17 cellular contexts compared by ENCODE assay signal in the genomic region with DNA sequence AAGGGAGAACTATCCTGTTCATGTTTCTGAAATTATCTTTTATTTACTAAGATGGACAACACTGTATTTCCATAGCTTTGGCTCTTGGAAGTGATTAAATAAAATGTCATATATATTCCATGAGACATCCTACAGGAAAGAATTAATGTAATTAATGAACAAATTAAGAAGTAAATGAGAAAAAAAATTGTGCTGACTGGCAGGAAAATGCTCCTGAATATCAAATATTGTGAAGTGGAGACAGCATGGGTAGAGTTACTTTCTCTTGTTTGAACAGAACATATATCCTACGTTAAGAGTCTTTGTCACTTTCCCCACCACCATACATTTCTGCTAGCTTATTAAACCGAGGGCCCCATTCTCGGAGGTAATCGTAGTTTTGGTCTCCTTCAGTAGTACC.
DNase-seq lines count a peak whose midpoint lies in the region; ATAC-seq and TF ChIP-seq lines count a peak whose summit lies in the region.
"Had no signal": no experiment of that assay in that cellular context is flagged by ENCODE, and none has a peak within 500 bp of the region (broad histone marks: within the 10 kb centered on the region; RNA-seq: fewer than 3 reads in every experiment).

No MANE protein-coding gene starts in this region.

- H3K9me3 Mint-ChIP-seq in mesothelial cell of epicardium: peaks cover 3% of the 10 kb centered on the region

- ATAC-seq in gastroesophageal sphincter: no peak
- ATAC-seq in GM18519 (IDR thresholded peaks at IDR 0.05; ENCODE audit: low FRiP score, unreplicated experiment): no peak
- ATAC-seq: HCT116 had no signal

- H3K27ac Mint-ChIP-seq in mesothelial cell of epicardium: peak overlapping the region; percentile 43
- H3K27ac Mint-ChIP-seq: CD4-positive, alpha-beta memory T cell; HFFc6 had no signal

- no peak for TF ChIP-seq EP300 in gastroesophageal sphincter (IDR thresholded peaks at IDR 0.05)

- no peaks in the 10 kb centered on the region for H3K4me1 ChIP-seq in gastroesophageal sphincter
- H3K4me1 ChIP-seq: BLaER1 had no signal

- H3K4me3 Mint-ChIP-seq in mesothelial cell of epicardium: no peak overlapping the region
- H3K4me3 Mint-ChIP-seq: CD14-positive monocyte; CD4-positive, alpha-beta memory T cell; HFFc6 had no signal

- H3K27me3 ChIP-seq in gastroesophageal sphincter: no peaks in the 10 kb centered on the region
- H3K27me3 ChIP-seq: BLaER1 had no signal

- no peaks in the 10 kb centered on the region for H3K36me3 ChIP-seq in gastroesophageal sphincter
- H3K36me3 ChIP-seq: BLaER1 had no signal

- peaks cover 16% of the 10 kb centered on the region for H3K36me3 Mint-ChIP-seq in mesothelial cell of epicardium
- H3K36me3 Mint-ChIP-seq: CD14-positive monocyte; CD4-positive, alpha-beta memory T cell had no signal

- H3K4me3 ChIP-seq in gastroesophageal sphincter: no peak overlapping the region
- H3K4me3 ChIP-seq: BLaER1, GM23248 had no signal

- peaks cover 8% of the 10 kb centered on the region for H3K4me1 Mint-ChIP-seq in mesothelial cell of epicardium
- H3K4me1 Mint-ChIP-seq: CD14-positive monocyte; CD4-positive, alpha-beta memory T cell had no signal

- no peaks in the 10 kb centered on the region for H3K9me3 ChIP-seq in gastroesophageal sphincter
- H3K9me3 ChIP-seq: BLaER1 had no signal

- DNase-seq in NCI-H2227 (lab: John Stamatoyannopoulos, UW; ENCODE audit: unreplicated experiment) (peak; percentile 2), NCI-H2227 treated with DMSO at 0.1 percent for 48 hours (lab: John Stamatoyannopoulos, UW) (no peak), OCI-M1 (lab: John Stamatoyannopoulos, UW) (peak; percentile 49), mesothelial cell of epicardium (ENCODE audit: low spot score in 2 of 2, unreplicated experiment in 2 of 2) (no peak), RKO (ENCODE audit: low spot score) (no peak)
- DNase-seq: CD4-positive, alpha-beta memory T cell; DMS79 treated with DMSO at 0.1 percent for 48 hours; GF-D8; GM23248; H7; HFFc6 had no signal

- 79% methylated on average over 4 of the region's 4 CpGs; no CpG with 5 or more reads in 1 of the 2 donors for WGBS in gastroesophageal sphincter (ENCODE audit: low coverage in 1 of 2), 2 donors

- no peak overlapping the region for H3K27ac ChIP-seq in gastroesophageal sphincter
- H3K27ac ChIP-seq: 22Rv1, BLaER1, GM23248 had no signal

- no peak for TF ChIP-seq CTCF in mesothelial cell of epicardium (IDR thresholded peaks at IDR 0.05; ENCODE audit: unreplicated experiment)
- no peak for TF ChIP-seq CTCF in gastroesophageal sphincter (IDR thresholded peaks at IDR 0.05)

- no peaks in the 10 kb centered on the region for H3K27me3 Mint-ChIP-seq in mesothelial cell of epicardium (ENCODE audit: low read depth)
- H3K27me3 Mint-ChIP-seq: CD4-positive, alpha-beta memory T cell had no signal

- no peak for TF ChIP-seq POLR2A in gastroesophageal sphincter (IDR thresholded peaks at IDR 0.05)

Comparison
In these comparisons a context has a peak if more than half of its experiments do, and no peak if none do; other contexts are left out.
1. DNase-seq: peak in NCI-H2227 (single experiment) and OCI-M1 (single experiment); none in NCI-H2227 treated with DMSO at 0.1 percent for 48 hours (single experiment), mesothelial cell of epicardium (0 of 2) and RKO (single experiment).